1 cellular context compared by ENCODE assay signal in genomic region chr2:73070651-73071451, GRCh38.
A peak's percentile ranks its signal among the peaks of the same experiment; 100 is the strongest.
TF ChIP-seq lines count a peak whose summit lies in the region.

No MANE protein-coding gene starts in this region.

TF ChIP-seq in H1, 55 proteins besides CTCF, POLR2A, EP300 and RAD21 (continued from another document):
- TF ChIP-seq RBBP5 (IDR thresholded peaks at IDR 0.05; ENCODE audit: borderline replicate concordance, low read depth, low read length) = peak; percentile 63; the same call in 1 of the 2 replicates
- TF ChIP-seq MAFK (IDR thresholded peaks at IDR 0.05; ENCODE audit: low read depth, low read length) = peak; percentile 84; the same call in 1 of the 2 replicates
- 0 out of 4 replicates have a peak, but pooled peaks of 1 of the 2 experiments have one; percentile 19 for TF ChIP-seq SIN3A (conservative IDR thresholded peaks at IDR 0.05 in 1 of 2, IDR thresholded peaks at IDR 0.05 in 1 of 2; ENCODE audit: low read depth in 1 of 2, low read length in 2 of 2)
- TF ChIP-seq KDM4A (IDR thresholded peaks at IDR 0.05; ENCODE audit: low read depth, low read length, severe bottlenecking) = peak; percentile 75
- TF ChIP-seq E2F6 (IDR thresholded peaks at IDR 0.05) = no peak
- no peak for TF ChIP-seq RNF2 (IDR thresholded peaks at IDR 0.05; ENCODE audit: borderline replicate concordance, low read depth, low read length, missing control alignments, poor library complexity, severe bottlenecking)
- TF ChIP-seq JUN (IDR thresholded peaks at IDR 0.05; ENCODE audit: low read depth, low read length) = no peak
- 0 out of 2 replicates have a peak, but pooled peaks have one; percentile 77 for TF ChIP-seq SP4 (IDR thresholded peaks at IDR 0.05; ENCODE audit: low read length)
- no peak for TF ChIP-seq CREB1 (IDR thresholded peaks at IDR 0.05)
- peak; percentile 93 for TF ChIP-seq CHD2 (IDR thresholded peaks at IDR 0.05; ENCODE audit: low read length)
- peak; percentile 97 for TF ChIP-seq SP1 (IDR thresholded peaks at IDR 0.05; ENCODE audit: low read depth, low read length)
- 0 out of 2 replicates have a peak, but pooled peaks have one; percentile 21 for TF ChIP-seq EGR1 (IDR thresholded peaks at IDR 0.05; ENCODE audit: borderline replicate concordance, low read depth, low read length)
- peak; percentile 89 for TF ChIP-seq SP2 (IDR thresholded peaks at IDR 0.05; ENCODE audit: low read length)
